2 cellular contexts compared by ENCODE assay signal in genomic region chr17:27514595-27515413, GRCh38.
TF ChIP-seq lines count a peak whose summit lies in the region.

No MANE protein-coding gene starts in this region.

TF ChIP-seq in A549, 52 proteins besides CTCF, POLR2A, EP300 and RAD21:
- TF ChIP-seq NR3C1 (IDR thresholded peaks at IDR 0.05) (no peak), RCOR1 (IDR thresholded peaks at IDR 0.05; ENCODE audit: low read depth, low read length) (no peak), TFCP2L1 (CRISPR knock-in tag; IDR thresholded peaks at IDR 0.05) (no peak), E2F6 (IDR thresholded peaks at IDR 0.05; ENCODE audit: borderline replicate concordance, low read depth) (no peak), EHF (CRISPR knock-in tag; IDR thresholded peaks at IDR 0.05) (no peak), FOXS1 (CRISPR knock-in tag; IDR thresholded peaks at IDR 0.05) (no peak), BHLHE40 (IDR thresholded peaks at IDR 0.05; ENCODE audit: low read depth, low read length) (no peak), ZFP36 (IDR thresholded peaks at IDR 0.05; ENCODE audit: borderline replicate concordance, partially characterized antibody) (no peak), KDM1A (IDR thresholded peaks at IDR 0.05; ENCODE audit: low read depth) (no peak), NPAS2 (CRISPR knock-in tag; IDR thresholded peaks at IDR 0.05; ENCODE audit: borderline replicate concordance) (no peak), KDM5A (IDR thresholded peaks at IDR 0.05) (no peak), HOXB13 (CRISPR knock-in tag; IDR thresholded peaks at IDR 0.05; ENCODE audit: low read depth) (no peak)

TF ChIP-seq in H1, 55 proteins besides CTCF, POLR2A, EP300 and RAD21:
- TF ChIP-seq BACH1 (IDR thresholded peaks at IDR 0.05; ENCODE audit: low read length) = no peak
- TF ChIP-seq MAX (IDR thresholded peaks at IDR 0.05) = no peak
- TF ChIP-seq YY1 (IDR thresholded peaks at IDR 0.05; ENCODE audit: low read depth, low read length) = peak; percentile 84
- no peak for TF ChIP-seq BCL11A (IDR thresholded peaks at IDR 0.05; ENCODE audit: low read depth in 2 of 2, low read length in 2 of 2)
- no peak for TF ChIP-seq CTBP2 (IDR thresholded peaks at IDR 0.05; ENCODE audit: borderline replicate concordance, insufficient read depth, insufficient read length, low read length)
- no peak for TF ChIP-seq KDM5A (IDR thresholded peaks at IDR 0.05; ENCODE audit: low read length)
- TF ChIP-seq NANOG (IDR thresholded peaks at IDR 0.05; ENCODE audit: insufficient read depth, low read depth, low read length, poor library complexity, severe bottlenecking) = no peak
